Comparison of ENCODE assay signal across 8 cellular contexts in genomic region chr3:101779808-101780366, GRCh38. TPM values are rescaled to one million over a fixed set of nuclear protein-coding genes. Genes with fewer than 3 reads are reported as not detected.
DNase-seq lines count a peak whose midpoint lies in the region; ATAC-seq, FAIRE-seq and TF ChIP-seq lines count a peak whose summit lies in the region.

No MANE protein-coding gene starts in this region.

- intact Hi-C loops in pancreas (cut with DNase I) (no loop called here), head of caudate nucleus (cut with DNase I) (loop anchor here (10.0 kb wide), 1 partner anchor 55 kb away; the partner anchor contains the start of gene CEP97)

- 22% methylated on average over 9 of the region's 9 CpGs for WGBS in pancreas, 2 donors

- FAIRE-seq in pancreas (lab: Jason Lieb, UNC) = no peak

- no peaks in the 10 kb centered on the region for H3K36me3 ChIP-seq in pancreas

- peaks cover 0 to 5% (median 0%) of the 10 kb centered on the region in 3 donors for H3K4me1 ChIP-seq in pancreas

- TF ChIP-seq CTCF in pancreas (IDR thresholded peaks at IDR 0.05) = no peak

- H3K9me3 ChIP-seq in pancreas = no peaks in the 10 kb centered on the region

- no peak overlapping the region for H3K27ac ChIP-seq in pancreas

- ATAC-seq in GM19468 (IDR thresholded peaks at IDR 0.05; ENCODE audit: extremely low read depth, unreplicated experiment) = peak; percentile 6
- ATAC-seq in pancreas = no peak
- ATAC-seq in activated CD4-positive, CD25-positive, alpha-beta regulatory T cell treated with anti-CD3 and anti-CD28 coated beads, Interleukin-2, amount 50 U/mL, for 24 hours = no peak

- no peaks in the 10 kb centered on the region for H3K27me3 ChIP-seq in pancreas

- H3K4me3 ChIP-seq in pancreas = peak overlapping the region; percentile 69 to 94 (median 84)

- DNase-seq in A172 (ENCODE audit: low spot score) = peak; percentile 31
- peak; percentile 47 for DNase-seq in RPMI7951 (ENCODE audit: low read depth)
- DNase-seq in erythroblast (lab: John Stamatoyannopoulos, UW) = peak; percentile 36 to 56
- DNase-seq in pancreas = peak in 2 of 6 donors; percentile 22 to 32
- no peak for DNase-seq in COLO668 (lab: John Stamatoyannopoulos, UW; ENCODE audit: unreplicated experiment)
- DNase-seq in head of caudate nucleus = no peak

- TF ChIP-seq POLR2A in erythroblast (IDR thresholded peaks at IDR 0.05; ENCODE audit: low read length) = no peak

RNA-seq across cellular contexts. Expression of gene NXPE3, which starts 0.9 kb away (rescaled TPM):
- 13.0 and 16.7 TPM in 2 replicates for total RNA-seq in A172 (2014; rRNA removed; shearing (Covaris generic))
- total RNA-seq in RPMI7951 (2014; rRNA removed; shearing (Covaris generic)) = 17.1 and 18.7 TPM in 2 replicates
- 1 to 10 TPM; 1.8 to 4.3 (median 2.4) TPM for total RNA-seq in pancreas
- 1 to 10 TPM; 1.4 to 3.3 TPM for polyA plus RNA-seq in pancreas

RNA-seq across cellular contexts. Expression of gene CEP97, which starts 55.5 kb away (rescaled TPM):
- total RNA-seq in A172 (2014; rRNA removed; shearing (Covaris generic)) = 32.2 and 32.9 TPM in 2 replicates
- total RNA-seq in RPMI7951 (2014; rRNA removed; shearing (Covaris generic)) = 29.8 and 29.9 TPM in 2 replicates
- 1 to 10 TPM; 1.4 to 4.6 (median 2.3) TPM for total RNA-seq in pancreas
- 1 to 10 TPM in 1 of 2 donors, under 1 TPM in 1; 0.76 to 1.4 TPM for polyA plus RNA-seq in pancreas

Comparison
In these comparisons a context has a peak if more than half of its experiments do, and no peak if none do; other contexts are left out.
1. DNase-seq: peak in A172 (single experiment), RPMI7951 (single experiment) and erythroblast (2 of 2); none in COLO668 (single experiment) and head of caudate nucleus (0 of 42).